Comparison of ENCODE assay signal across 12 cellular contexts in genomic region chr1:223730471-223730870, GRCh38. TPM values are rescaled to one million over a fixed set of nuclear protein-coding genes. Genes with fewer than 3 reads are reported as not detected.
DNase-seq lines count a peak whose midpoint lies in the region; ATAC-seq and TF ChIP-seq lines count a peak whose summit lies in the region.
"Had no signal": no experiment of that assay in that cellular context is flagged by ENCODE, and none has a peak within 500 bp of the region (broad histone marks: within the 10 kb centered on the region; RNA-seq: fewer than 3 reads in every experiment).

No MANE protein-coding gene starts in this region.

- ATAC-seq in natural killer cell treated with Interleukin-12 subunit alpha and Interleukin-12 subunit beta and Interleukin-15 and Interleukin-18, amount 100 ng/mL, for 72 hours, result no peak

- in situ Hi-C loops in KBM-7 (cut with MboI; ENCODE audit: low pct_unique_long_range_greater_than_20kb, low sequenced_read_pairs), result loop anchor here (25.0 kb wide), 1 partner anchor 607 kb away; the partner anchor contains the start of gene NVL

- H3K27me3 Mint-ChIP-seq in natural killer cell treated with Interleukin-12 subunit alpha and Interleukin-12 subunit beta and Interleukin-15 and Interleukin-18, amount 100 ng/mL, for 72 hours, result no peaks in the 10 kb centered on the region
- H3K27me3 Mint-ChIP-seq: stimulated activated naive CD8-positive, alpha-beta T cell treated with anti-CD3 and anti-CD28 coated beads, Interleukin-15, Interleukin-2, amounts not matched to agents 100 ng/mL and 50 ng/mL, for 24 hours had no signal

- peak overlapping the region; percentile 48 for H3K27ac ChIP-seq in A673 (ENCODE audit: low read depth, low read length, poor library complexity, severe bottlenecking)
- peak overlapping the region in 36 of 59 donors; percentile 3 to 85 (median 66) for H3K27ac ChIP-seq in dorsolateral prefrontal cortex
- H3K27ac ChIP-seq: BLaER1, foreskin keratinocyte had no signal

- POLR2A ChIA-PET in A673 (lab: Charles Lee; ENCODE audit: low non-redundant PET), result no interaction called here

- no peaks in the 10 kb centered on the region for H3K9me3 Mint-ChIP-seq in natural killer cell treated with Interleukin-12 subunit alpha and Interleukin-12 subunit beta and Interleukin-15 and Interleukin-18, amount 100 ng/mL, for 72 hours
- H3K9me3 Mint-ChIP-seq: stimulated activated naive CD8-positive, alpha-beta T cell treated with anti-CD3 and anti-CD28 coated beads, Interleukin-15, Interleukin-2, amounts not matched to agents 100 ng/mL and 50 ng/mL, for 24 hours had no signal

- CTCF ChIA-PET in A673 (lab: Charles Lee), result no interaction called here

- TF ChIP-seq CTCF in A673 (conservative IDR thresholded peaks at IDR 0.05; ENCODE audit: low read depth, low read length) (no peak), dorsolateral prefrontal cortex (IDR thresholded peaks at IDR 0.05 in 54 of 56, conservative IDR thresholded peaks at IDR 0.05 in 2 of 56; ENCODE audit: low read depth in 1 of 56, partially characterized antibody in 56 of 56) (no peak)

- peaks cover 53% of the 10 kb centered on the region for H3K4me1 ChIP-seq in A673 (ENCODE audit: insufficient read depth, low read length, poor library complexity, severe bottlenecking)

- no peak overlapping the region for H3K4me3 Mint-ChIP-seq in natural killer cell treated with Interleukin-12 subunit alpha and Interleukin-12 subunit beta and Interleukin-15 and Interleukin-18, amount 100 ng/mL, for 72 hours
- H3K4me3 Mint-ChIP-seq: stimulated activated naive CD8-positive, alpha-beta T cell treated with anti-CD3 and anti-CD28 coated beads, Interleukin-15, Interleukin-2, amounts not matched to agents 100 ng/mL and 50 ng/mL, for 24 hours had no signal

- intact Hi-C loops in A673 (cut with micrococcal nuclease; ENCODE audit: unreplicated experiment), result no loop called here
- intact Hi-C loops in dorsolateral prefrontal cortex (cut with DNase I), result no loop called here

- DNase-seq in A673 (ENCODE audit: low spot score) (no peak), LHCN-M2 (ENCODE audit: low read depth) (peak; percentile 69), dorsolateral prefrontal cortex (no peak), NAMALWA (ENCODE audit: low spot score) (no peak), KBM-7 (no peak), NCI-H1105 treated with DMSO at 0.1 percent for 48 hours (lab: John Stamatoyannopoulos, UW) (no peak), NCI-H2081 treated with DMSO at 0.1 percent for 48 hours (lab: John Stamatoyannopoulos, UW) (no peak)
- DNase-seq in natural killer cell treated with Interleukin-12 subunit alpha and Interleukin-12 subunit beta and Interleukin-15 and Interleukin-18, amount 100 ng/mL, for 72 hours (ENCODE audit: low spot score), result no peak
- DNase-seq: foreskin keratinocyte, mucosa of descending colon had no signal

- no TSS peak for BruUV-seq in A673 (replicated peaks; lab: Mats Ljungman, UMichigan)

- H3K9me3 ChIP-seq in A673 (ENCODE audit: low read depth, low read length, poor library complexity, severe bottlenecking), result no peaks in the 10 kb centered on the region
- H3K9me3 ChIP-seq: mucosa of descending colon had no signal

- H3K4me3 ChIP-seq in A673 (ENCODE audit: low read depth, low read length, poor library complexity, severe bottlenecking), result no peak overlapping the region
- no peak overlapping the region for H3K4me3 ChIP-seq in dorsolateral prefrontal cortex
- H3K4me3 ChIP-seq: BLaER1, mucosa of descending colon had no signal

- peak overlapping the region; percentile 63 to 75 for H3K27ac Mint-ChIP-seq in natural killer cell treated with Interleukin-12 subunit alpha and Interleukin-12 subunit beta and Interleukin-15 and Interleukin-18, amount 100 ng/mL, for 72 hours
- H3K27ac Mint-ChIP-seq: stimulated activated naive CD8-positive, alpha-beta T cell treated with anti-CD3 and anti-CD28 coated beads, Interleukin-15, Interleukin-2, amounts not matched to agents 100 ng/mL and 50 ng/mL, for 24 hours had no signal

- H3K4me1 Mint-ChIP-seq in natural killer cell treated with Interleukin-12 subunit alpha and Interleukin-12 subunit beta and Interleukin-15 and Interleukin-18, amount 100 ng/mL, for 72 hours (ENCODE audit: low read depth in 2 of 2), result peaks cover 49 to 60% of the 10 kb centered on the region in 2 donors

- peaks cover 5% of the 10 kb centered on the region for H3K36me3 ChIP-seq in A673 (ENCODE audit: insufficient read depth, low read length, poor library complexity, severe bottlenecking)

- H3K27me3 ChIP-seq in A673 (replicated peaks; ENCODE audit: insufficient read depth, low read depth, low read length, poor library complexity), result no peaks in the 10 kb centered on the region
- H3K27me3 ChIP-seq in dorsolateral prefrontal cortex, result no peaks in the 10 kb centered on the region
- H3K27me3 ChIP-seq: BLaER1, foreskin keratinocyte had no signal

- no peaks in the 10 kb centered on the region for H3K36me3 Mint-ChIP-seq in natural killer cell treated with Interleukin-12 subunit alpha and Interleukin-12 subunit beta and Interleukin-15 and Interleukin-18, amount 100 ng/mL, for 72 hours

RNA-seq across cellular contexts. Expression of gene CAPN2, which starts 18.1 kb away (rescaled TPM):
- 131 and 137 TPM in 2 replicates for total RNA-seq in A673 (2021)
- 642 and 718 TPM in 2 replicates for total RNA-seq in LHCN-M2 (2014; rRNA removed)
- polyA plus RNA-seq in LHCN-M2 (2012), result 343 TPM
- 100 to 1,000 TPM in 66 of 120 experiments, 10 to 100 TPM in 54; 66.7 to 318 (median 103) TPM for total RNA-seq in dorsolateral prefrontal cortex
- total RNA-seq in natural killer cell treated with Interleukin-12 subunit alpha and Interleukin-12 subunit beta and Interleukin-15 and Interleukin-18, amount 100 ng/mL, for 72 hours, result 10 to 100 TPM; 29.2 to 39.1 TPM
